Comparison of ENCODE assay signal across 23 cellular contexts in the genomic region with DNA sequence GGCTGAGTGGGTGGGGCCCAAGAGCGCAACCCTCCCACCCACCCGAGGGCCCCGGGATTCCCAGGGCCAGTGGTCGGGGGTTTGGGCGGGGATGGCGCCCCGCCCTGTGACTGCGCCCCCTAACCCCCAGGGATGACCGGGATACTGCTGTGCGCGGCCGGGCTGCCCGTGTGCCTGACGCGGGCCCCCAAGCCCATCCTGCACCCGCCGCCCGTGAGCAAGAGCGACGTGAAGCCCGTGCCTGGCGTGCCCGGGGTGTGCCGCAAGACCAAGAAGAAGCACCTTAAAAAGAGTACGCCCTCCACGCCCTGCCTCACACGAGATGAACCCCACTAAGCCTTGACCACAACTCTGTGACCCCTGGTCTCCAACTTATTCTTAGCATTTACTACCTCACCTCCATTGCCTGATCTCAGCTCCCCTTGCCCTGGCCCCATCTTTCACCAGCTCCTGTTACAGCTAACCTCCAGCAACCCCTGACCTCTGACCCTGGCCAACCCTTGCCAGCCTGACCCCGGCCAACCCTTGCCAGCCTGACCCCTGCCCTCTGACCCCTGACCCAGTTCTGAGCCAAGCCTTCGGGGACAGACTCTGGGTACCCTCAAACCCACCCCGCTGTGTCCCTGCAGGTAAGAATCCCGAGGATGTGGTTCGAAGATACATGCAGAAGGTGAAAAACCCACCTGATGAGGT. TPM values are rescaled to one million over a fixed set of nuclear protein-coding genes. Genes with fewer than 3 reads are reported as not detected.
DNase-seq lines count a peak whose midpoint lies in the region; ATAC-seq and TF ChIP-seq lines count a peak whose summit lies in the region.
"Had no signal": no experiment of that assay in that cellular context is flagged by ENCODE, and none has a peak within 500 bp of the region (broad histone marks: within the 10 kb centered on the region; RNA-seq: fewer than 3 reads in every experiment).

No MANE protein-coding gene starts in this region.

- H3K9me3 Mint-ChIP-seq in endodermal cell (no peaks in the 10 kb centered on the region), nephron progenitor cell (peaks cover 3% of the 10 kb centered on the region)
- H3K9me3 Mint-ChIP-seq: central memory CD8-positive, alpha-beta T cell had no signal

- WGBS in endodermal cell (ENCODE audit: insufficient coverage in 1 of 2, insufficient read length in 1 of 2), 2 experiments, result 72 to 76% methylated on average over 18 to 31 of the region's 32 CpGs

- H3K27me3 ChIP-seq in DND-41 (ENCODE audit: insufficient read depth, low read length, poor library complexity) (no peaks in the 10 kb centered on the region), endodermal cell (ENCODE audit: control insufficient read depth, insufficient read depth, low read length, poor library complexity, severe bottlenecking) (peaks cover 10% of the 10 kb centered on the region)
- no peaks in the 10 kb centered on the region for H3K27me3 ChIP-seq in effector memory CD4-positive, alpha-beta T cell (replicated peaks; ENCODE audit: control insufficient read depth, insufficient read depth, low read length, poor library complexity, severe bottlenecking)
- H3K27me3 ChIP-seq: ascending aorta had no signal

- no peak for ATAC-seq in DND-41 (ENCODE audit: insufficient read depth, low read depth)

- no peak overlapping the region for H2AFZ ChIP-seq in DND-41 (ENCODE audit: low read depth, low read length)

- no peak for DNase-seq in DND-41
- DNase-seq in endodermal cell, result no peak
- no peak for DNase-seq in nephron progenitor cell
- DNase-seq in RPMI8226, result no peak
- DNase-seq in effector memory CD4-positive, alpha-beta T cell, result no peak
- DNase-seq in cerebellar nuclear complex (lab: John Stamatoyannopoulos, UW), result no peak
- no peak for DNase-seq in HuH-7.5 (ENCODE audit: low spot score)
- DNase-seq: activated CD4-positive, CD25-positive, alpha-beta regulatory T cell treated with anti-CD3 and anti-CD28 coated beads, Interleukin-2, amount 50 U/mL, for 72 hours; DMS 273 treated with DMSO at 0.1 percent for 48 hours; effector CD4-positive, alpha-beta T cell; esophagus squamous epithelium; GF-D8; GOT3; NCI-H510A; NK-92 treated with Interleukin-12 subunit alpha and Interleukin-12 subunit beta, amount 100 ng/mL, for 24 hours had no signal

- peaks cover 45% of the 10 kb centered on the region for H3K79me2 ChIP-seq in DND-41 (ENCODE audit: insufficient read depth, low read length)

- H3K4me2 ChIP-seq in DND-41 (ENCODE audit: insufficient read depth, low read length), result no peak overlapping the region

- H3K9me3 ChIP-seq in DND-41 (ENCODE audit: insufficient read depth, low read length, severe bottlenecking) (no peaks in the 10 kb centered on the region), endodermal cell (ENCODE audit: control insufficient read depth, low read length) (no peaks in the 10 kb centered on the region)
- H3K9me3 ChIP-seq in effector memory CD4-positive, alpha-beta T cell (ENCODE audit: control insufficient read depth, low read length), result no peaks in the 10 kb centered on the region
- H3K9me3 ChIP-seq: ascending aorta, esophagus squamous epithelium, gastroesophageal sphincter had no signal

- TF ChIP-seq RAD21 in Ishikawa (IDR thresholded peaks at IDR 0.05; ENCODE audit: low read depth), result no peak

- H3K27me3 Mint-ChIP-seq in endodermal cell (ENCODE audit: insufficient read depth) (peaks cover 37% of the 10 kb centered on the region), nephron progenitor cell (ENCODE audit: low read depth, poor library complexity) (peaks cover 57% of the 10 kb centered on the region)
- H3K27me3 Mint-ChIP-seq: central memory CD8-positive, alpha-beta T cell had no signal

- H3K4me3 ChIP-seq in DND-41 (ENCODE audit: low read depth in 1 of 2, low read length in 2 of 2), result no peak overlapping the region
- H3K4me3 ChIP-seq in endodermal cell (ENCODE audit: low read length), result no peak overlapping the region
- H3K4me3 ChIP-seq in effector memory CD4-positive, alpha-beta T cell (ENCODE audit: insufficient read depth, low read depth, low read length, poor library complexity, severe bottlenecking), result no peak overlapping the region

- TF ChIP-seq CTCF in DND-41 (IDR thresholded peaks at IDR 0.05; ENCODE audit: borderline replicate concordance, extremely low read depth, low read length, poor library complexity, severe bottlenecking) (no peak), endodermal cell (conservative IDR thresholded peaks at IDR 0.05) (no peak), nephron progenitor cell (IDR thresholded peaks at IDR 0.05) (no peak)

- no peaks in the 10 kb centered on the region for H4K20me1 ChIP-seq in DND-41 (ENCODE audit: insufficient read depth, low read length)

- H3K27ac ChIP-seq in DND-41 (ENCODE audit: low read length) (peak overlapping the region; percentile 52), endodermal cell (ENCODE audit: low read depth, low read length) (no peak overlapping the region)
- no peak overlapping the region for H3K27ac ChIP-seq in effector memory CD4-positive, alpha-beta T cell (ENCODE audit: insufficient read depth, low read length, poor library complexity, severe bottlenecking)
- H3K27ac ChIP-seq: ascending aorta had no signal

- TF ChIP-seq EP300 in Ishikawa (IDR thresholded peaks at IDR 0.05; ENCODE audit: borderline replicate concordance), result no peak

- peak overlapping the region; percentile 51 for H3K4me3 Mint-ChIP-seq in endodermal cell
- peak overlapping the region; percentile 66 for H3K4me3 Mint-ChIP-seq in nephron progenitor cell
- H3K4me3 Mint-ChIP-seq: activated naive CD4-positive, alpha-beta T cell treated with anti-CD3 and anti-CD28 coated beads for 36 hours; central memory CD8-positive, alpha-beta T cell had no signal

- H3K27ac Mint-ChIP-seq in endodermal cell (no peak overlapping the region), nephron progenitor cell (no peak overlapping the region)
- H3K27ac Mint-ChIP-seq: activated naive CD4-positive, alpha-beta T cell treated with anti-CD3 and anti-CD28 coated beads for 36 hours had no signal

- H3K4me1 Mint-ChIP-seq in endodermal cell (peaks cover 5% of the 10 kb centered on the region), nephron progenitor cell (peaks cover 42% of the 10 kb centered on the region)

- H3K4me1 ChIP-seq in DND-41 (ENCODE audit: insufficient read depth, low read length) (peaks cover 78% of the 10 kb centered on the region), endodermal cell (ENCODE audit: control insufficient read depth, insufficient read depth, low read length) (no peaks in the 10 kb centered on the region)
- peaks cover 43% of the 10 kb centered on the region for H3K4me1 ChIP-seq in effector memory CD4-positive, alpha-beta T cell (ENCODE audit: control insufficient read depth, insufficient read depth, low read length, poor library complexity, severe bottlenecking)
- H3K4me1 ChIP-seq: ascending aorta had no signal

- H3K36me3 Mint-ChIP-seq in endodermal cell (ENCODE audit: low read depth) (no peaks in the 10 kb centered on the region), nephron progenitor cell (ENCODE audit: low read depth) (no peaks in the 10 kb centered on the region)

- H3K36me3 ChIP-seq in DND-41 (ENCODE audit: insufficient read depth, low read length) (peaks cover 95% of the 10 kb centered on the region), endodermal cell (ENCODE audit: control insufficient read depth, insufficient read depth, low read length) (no peaks in the 10 kb centered on the region)
- peaks cover 6% of the 10 kb centered on the region for H3K36me3 ChIP-seq in effector memory CD4-positive, alpha-beta T cell (ENCODE audit: control insufficient read depth, insufficient read depth, low read length)
- H3K36me3 ChIP-seq: ascending aorta, esophagus squamous epithelium, gastroesophageal sphincter had no signal

- no peak overlapping the region for H3K9ac ChIP-seq in DND-41 (ENCODE audit: low read depth, low read length)
- no peak overlapping the region for H3K9ac ChIP-seq in endodermal cell (ENCODE audit: extremely low read depth, low read length, poor library complexity, severe bottlenecking)

TF ChIP-seq in Ishikawa, 13 proteins besides CTCF, POLR2A, EP300 and RAD21:
- TF ChIP-seq ZBTB7A (IDR thresholded peaks at IDR 0.05; ENCODE audit: low read depth) (0 out of 2 replicates have a peak, but pooled peaks have one; percentile 22), TAF1 (IDR thresholded peaks at IDR 0.05; ENCODE audit: low read depth) (no peak)

RNA-seq across cellular contexts. Expression of a gene that starts 37.0 kb away (rescaled TPM):
- total RNA-seq in endodermal cell, result 1 to 10 TPM; 3.3 to 4.9 TPM
- 12.4 TPM for polyA plus RNA-seq in endodermal cell (2013, experiment 1 of 2)
- 8.3 TPM for polyA plus RNA-seq in endodermal cell (2013, experiment 2 of 2)
- total RNA-seq: M059J had no signal

RNA-seq across cellular contexts. Expression of a gene that starts 42.0 kb away (rescaled TPM):
- 1 to 10 TPM in 1 of 2 donors, under 1 TPM in 1; 0.77 to 1.4 TPM for total RNA-seq in endodermal cell
- polyA plus RNA-seq in endodermal cell (2013, experiment 1 of 2), result 0.50 TPM
- 0.25 TPM for polyA plus RNA-seq in endodermal cell (2013, experiment 2 of 2)
- total RNA-seq: left ventricle myocardium superior, M059J had no signal

RNA-seq across cellular contexts. Expression of a gene that starts 56.0 kb away (rescaled TPM):
- total RNA-seq in endodermal cell, result not detected
- not detected for polyA plus RNA-seq in endodermal cell (2013, experiment 1 of 2)
- polyA plus RNA-seq in endodermal cell (2013, experiment 2 of 2), result not detected
- total RNA-seq: ascending aorta, gastroesophageal sphincter, left ventricle myocardium superior, M059J, mucosa of gallbladder had no signal
